22 cellular contexts compared by ENCODE assay signal in the genomic region with DNA sequence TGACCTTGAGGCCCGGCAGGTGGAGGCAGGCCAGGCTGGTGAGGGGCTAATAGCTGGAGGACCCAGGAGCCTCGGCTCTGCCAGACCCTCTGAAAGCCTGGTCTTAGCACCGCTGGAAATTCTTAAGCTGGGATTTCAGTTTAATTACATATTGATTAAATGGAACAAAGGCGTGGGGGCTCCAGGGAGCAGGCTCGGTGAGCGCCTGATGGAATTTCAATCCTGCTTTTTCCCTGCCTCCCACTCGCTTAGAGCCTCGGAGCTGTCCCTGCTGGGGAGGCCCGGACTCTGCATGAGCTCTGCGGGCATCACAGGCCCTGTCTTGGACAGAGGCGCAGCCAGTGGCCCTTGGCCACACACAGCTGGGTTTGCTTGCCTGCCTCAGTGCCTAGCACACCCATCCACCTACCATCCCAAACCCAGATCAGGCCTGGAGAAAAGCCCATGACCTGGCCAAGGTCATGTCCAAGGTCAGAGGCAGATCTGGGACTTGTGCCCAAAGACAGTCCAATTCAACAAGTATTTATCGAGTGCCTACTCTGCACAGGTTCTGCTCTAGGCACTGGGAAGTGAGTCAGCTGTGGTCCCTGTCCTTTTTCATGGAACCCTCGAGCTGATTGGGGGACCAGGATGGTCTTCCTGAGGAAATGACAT. TPM values are rescaled to one million over a fixed set of nuclear protein-coding genes. Genes with fewer than 3 reads are reported as not detected.
DNase-seq lines count a peak whose midpoint lies in the region; ATAC-seq and TF ChIP-seq lines count a peak whose summit lies in the region.
"Had no signal": no experiment of that assay in that cellular context is flagged by ENCODE, and none has a peak within 500 bp of the region (broad histone marks: within the 10 kb centered on the region; RNA-seq: fewer than 3 reads in every experiment).

No MANE protein-coding gene starts in this region.

- no peaks in the 10 kb centered on the region for H4K20me1 ChIP-seq in GM23338 (replicated peaks; ENCODE audit: insufficient read depth)

- no peaks in the 10 kb centered on the region for H3K79me1 ChIP-seq in neuronal stem cell (ENCODE audit: low read depth, low read length)

- H4K91ac ChIP-seq in neuronal stem cell (ENCODE audit: low read depth, low read length, poor library complexity) = no peak overlapping the region

- TF ChIP-seq CTCF in AG04450 (IDR thresholded peaks at IDR 0.05; ENCODE audit: low read depth, low read length) = no peak
- TF ChIP-seq CTCF in GM23338 (conservative IDR thresholded peaks at IDR 0.05; ENCODE audit: low read depth in 2 of 2) = no peak
- no peak for TF ChIP-seq CTCF in brain (conservative IDR thresholded peaks at IDR 0.05)
- no peak for TF ChIP-seq CTCF in mucosa of descending colon (IDR thresholded peaks at IDR 0.05)
- no peak for TF ChIP-seq CTCF in CD14-positive monocyte (IDR thresholded peaks at IDR 0.05)

- no peaks in the 10 kb centered on the region for H3K36me3 Mint-ChIP-seq in GM23338 (ENCODE audit: low read depth)
- no peaks in the 10 kb centered on the region for H3K36me3 Mint-ChIP-seq in brain
- H3K36me3 Mint-ChIP-seq in CD14-positive monocyte = no peaks in the 10 kb centered on the region
- H3K36me3 Mint-ChIP-seq: CD4-positive, CD25-positive, alpha-beta regulatory T cell had no signal

- peak overlapping the region; percentile 72 for H3K18ac ChIP-seq in neuronal stem cell (ENCODE audit: low read length)

- H3K27ac Mint-ChIP-seq in GM23338 (peak overlapping the region; percentile 17; the same call in 1 of the 2 replicates), brain (peak overlapping the region in 3 of 5 experiments; percentile 25 to 95 (median 65)), CD14-positive monocyte (no peak overlapping the region)
- H3K27ac Mint-ChIP-seq: CD4-positive, CD25-positive, alpha-beta regulatory T cell had no signal

- H3K9ac ChIP-seq in neuronal stem cell (ENCODE audit: low read depth, low read length, poor library complexity) = no peak overlapping the region
- H3K9ac ChIP-seq: GM23248, SK-N-SH had no signal

- H2AFZ ChIP-seq in GM23338 = no peak overlapping the region
- no peak overlapping the region for H2AFZ ChIP-seq in neuronal stem cell (ENCODE audit: low read length)
- H2AFZ ChIP-seq: GM23248 had no signal

- POLR2A ChIA-PET in AG04450 (lab: Yijun Ruan, JAX) = no interaction called here

- no peak overlapping the region for H2AK5ac ChIP-seq in neuronal stem cell (ENCODE audit: low read depth, low read length)

- H3K4ac ChIP-seq in neuronal stem cell (ENCODE audit: low read length) = no peak overlapping the region

- H3K4me1 ChIP-seq in GM23338 (ENCODE audit: insufficient read depth) (no peaks in the 10 kb centered on the region), neuronal stem cell (ENCODE audit: control insufficient read depth in 2 of 2, insufficient read depth in 1 of 2, low read depth in 1 of 2, low read length in 2 of 2) (peaks cover 6 to 14% of the 10 kb centered on the region in 2 donors), mucosa of descending colon (ENCODE audit: low read depth) (no peaks in the 10 kb centered on the region)
- H3K4me1 ChIP-seq: A549, BE2C had no signal

- H3K14ac ChIP-seq in neuronal stem cell (ENCODE audit: low read length) = no peak overlapping the region

- WGBS in neuronal stem cell (ENCODE audit: extremely low coverage in 2 of 2, insufficient read length in 2 of 2, insufficient replicate concordance in 1 of 2), 2 donors = no CpG with 5 or more reads among the region's 13 CpGs

- no peak overlapping the region for H4K8ac ChIP-seq in neuronal stem cell (ENCODE audit: low read depth, low read length)

- H3K23ac ChIP-seq in neuronal stem cell (ENCODE audit: low read depth, low read length, poor library complexity) = peak overlapping the region; percentile 39

- H3K27ac ChIP-seq in AG04450 (ENCODE audit: low read depth, low read length) = peak overlapping the region; percentile 21
- H3K27ac ChIP-seq in GM23338 (ENCODE audit: low read depth) = no peak overlapping the region
- no peak overlapping the region for H3K27ac ChIP-seq in neuronal stem cell (replicated peaks; ENCODE audit: low read length)
- H3K27ac ChIP-seq: A549, GM23248, RWPE1 had no signal

- H2BK120ac ChIP-seq in neuronal stem cell (ENCODE audit: low read depth, low read length) = no peak overlapping the region

- CTCF ChIA-PET in AG04450 (lab: Charles Lee) = no interaction called here

- H2BK15ac ChIP-seq in neuronal stem cell (ENCODE audit: low read length) = peak overlapping the region; percentile 70

- H3K4me1 Mint-ChIP-seq in GM23338 (peaks cover 18% of the 10 kb centered on the region), brain (peaks cover 48% of the 10 kb centered on the region), CD14-positive monocyte (no peaks in the 10 kb centered on the region)
- H3K4me1 Mint-ChIP-seq: CD4-positive, CD25-positive, alpha-beta regulatory T cell had no signal

- H3K4me2 ChIP-seq in GM23338 (no peak overlapping the region), neuronal stem cell (ENCODE audit: insufficient read depth, low read length, poor library complexity, severe bottlenecking) (no peak overlapping the region)
- H3K4me2 ChIP-seq: A549, SK-N-SH had no signal

- no peaks in the 10 kb centered on the region for H3F3A ChIP-seq in GM23338 (replicated peaks; ENCODE audit: low read depth)

- H2BK12ac ChIP-seq in neuronal stem cell (ENCODE audit: low read length) = peak overlapping the region; percentile 41

- H3K27me3 ChIP-seq in AG04450 (ENCODE audit: control insufficient read depth, insufficient read depth, low read length) = peaks cover 29% of the 10 kb centered on the region
- H3K27me3 ChIP-seq in GM23338 (ENCODE audit: insufficient read depth) = no peaks in the 10 kb centered on the region
- H3K27me3 ChIP-seq in neuronal stem cell (ENCODE audit: control insufficient read depth in 3 of 3, insufficient read depth in 3 of 3, low read depth in 1 of 3, low read length in 3 of 3) = no peaks in the 10 kb centered on the region
- H3K27me3 ChIP-seq: BE2C had no signal

- no peaks in the 10 kb centered on the region for H3K9me2 ChIP-seq in GM23338 (ENCODE audit: insufficient read depth)
- H3K9me2 ChIP-seq: SK-N-SH had no signal

- H3K36me3 ChIP-seq in GM23338 (ENCODE audit: insufficient read depth) = no peaks in the 10 kb centered on the region
- H3K36me3 ChIP-seq in neuronal stem cell (replicated peaks in 1 of 2; ENCODE audit: control insufficient read depth in 2 of 2, insufficient read depth in 2 of 2, low read length in 2 of 2) = no peaks in the 10 kb centered on the region
- no peaks in the 10 kb centered on the region for H3K36me3 ChIP-seq in mucosa of descending colon (ENCODE audit: low read depth)
- H3K36me3 ChIP-seq: BE2C had no signal

- no peak for DNase-seq in AG04450 (ENCODE audit: low read depth, low spot score)
- DNase-seq in GM23338 (ENCODE audit: low spot score) = no peak
- DNase-seq in neuronal stem cell (ENCODE audit: low spot score) = no peak
- no peak for DNase-seq in mucosa of descending colon
- DNase-seq in CD14-positive monocyte (ENCODE audit: low spot score) = no peak
- DNase-seq in stimulated activated CD4-positive, alpha-beta T cell treated with anti-CD3 and anti-CD28 coated beads, Interleukin-1b, Interleukin-23, amount 100 ng/mL, for 48 hours = no peak
- DNase-seq: BE2C; CD4-positive, CD25-positive, alpha-beta regulatory T cell; DMS 273 treated with DMSO at 0.1 percent for 48 hours; DND-41; GM23248; Kasumi-1; NCI-H1694; NCI-H446 treated with DMSO at 0.1 percent for 48 hours; NCI-H69; SIG-M5; SK-N-SH had no signal

- no peak overlapping the region for H3K4me3 ChIP-seq in AG04450 (ENCODE audit: low read depth, low read length)
- no peak overlapping the region for H3K4me3 ChIP-seq in GM23338
- H3K4me3 ChIP-seq in neuronal stem cell (ENCODE audit: low read length in 2 of 2) = peak overlapping the region in 1 of 2 donors; percentile 41
- H3K4me3 ChIP-seq in mucosa of descending colon = no peak overlapping the region
- H3K4me3 ChIP-seq: A549, GM12878, GM23248 had no signal

- H3K9me3 Mint-ChIP-seq in GM23338 (no peaks in the 10 kb centered on the region), brain (peaks cover 0 to 5% (median 0%) of the 10 kb centered on the region in 5 experiments), CD14-positive monocyte (peaks cover 0 to 3% (median 0%) of the 10 kb centered on the region in 7 donors)

- no peaks in the 10 kb centered on the region for H3K79me2 ChIP-seq in GM23338 (replicated peaks; ENCODE audit: insufficient read depth)

- no peak overlapping the region for H2BK5ac ChIP-seq in neuronal stem cell (ENCODE audit: low read length)

- H3K27me3 Mint-ChIP-seq in GM23338 (ENCODE audit: insufficient read depth, low read depth, poor library complexity) (peaks cover 15% of the 10 kb centered on the region), brain (peaks cover 3% of the 10 kb centered on the region), CD14-positive monocyte (ENCODE audit: low read depth in 3 of 3) (peaks cover 3 to 8% (median 5%) of the 10 kb centered on the region in 3 donors)

- H3K9me3 ChIP-seq in AG04450 (ENCODE audit: control insufficient read depth, insufficient read depth, low read length) (no peaks in the 10 kb centered on the region; the same call in 1 of the 2 replicates), neuronal stem cell (replicated peaks in 1 of 2; ENCODE audit: control insufficient read depth in 2 of 2, insufficient read depth in 1 of 2, low read depth in 1 of 2, low read length in 2 of 2) (peaks cover 0 to 5% of the 10 kb centered on the region in 2 donors), mucosa of descending colon (no peaks in the 10 kb centered on the region)
- H3K9me3 ChIP-seq: A549, BE2C, SK-N-SH had no signal

- no peak overlapping the region for H3K4me3 Mint-ChIP-seq in GM23338
- H3K4me3 Mint-ChIP-seq in brain = no peak overlapping the region
- no peak overlapping the region for H3K4me3 Mint-ChIP-seq in CD14-positive monocyte
- H3K4me3 Mint-ChIP-seq: CD4-positive, CD25-positive, alpha-beta regulatory T cell had no signal

- no peak for ATAC-seq in GM23338
- no peak for ATAC-seq in mucosa of descending colon
- ATAC-seq: A549, GM12878 had no signal

- intact Hi-C loops in mucosa of descending colon (cut with DNase I, micrococcal nuclease) = no loop called here
- intact Hi-C loops in CD14-positive monocyte (cut with micrococcal nuclease) = no loop called here

RNA-seq across cellular contexts. Expression of gene LINGO1, which starts 40.6 kb away (rescaled TPM):
- polyA plus RNA-seq in AG04450 (2011; rRNA removed) (not detected in 2 replicates), GM23338 (2016; fragmentation: Nextera tagmentation; extraction: Ambion mirVana) (16.0 and 16.9 TPM in 2 replicates), brain (ENCODE audit: insufficient read depth, low read depth, low replicate concordance) (40.6 TPM), CD14-positive monocyte (not detected)
- not detected in 2 replicates for polyA minus RNA-seq in AG04450 (2011; rRNA and poly(A)+ RNA removed)
- total RNA-seq in GM23338 (2014; rRNA removed; shearing (Covaris generic)) = 52.0 and 63.1 TPM in 2 replicates
- polyA plus RNA-seq in neuronal stem cell (2013, experiment 1 of 2) = 61.3 TPM
- polyA plus RNA-seq in neuronal stem cell (2013, experiment 2 of 2) = 62.0 TPM
- total RNA-seq in mucosa of descending colon = 1 to 10 TPM; 1.8 to 2.6 (median 1.9) TPM
- total RNA-seq: CD4-positive, CD25-positive, alpha-beta regulatory T cell; GM12878; GM23248; MCF 10A had no signal
- polyA plus RNA-seq: CD4-positive, CD25-positive, alpha-beta regulatory T cell; GM23248 had no signal

Comparison
In these comparisons a context has a peak if more than half of its experiments do, and no peak if none do; other contexts are left out.
1. H3K27ac Mint-ChIP-seq: peak in GM23338 (single experiment) and brain (3 of 5); none in CD14-positive monocyte (0 of 7).
2. RNA of gene LINGO1, which starts 40.6 kb away (polyA plus RNA-seq): 40.6 TPM in brain (single experiment) and 16.0 to 16.9 TPM in GM23338; not detected in AG04450 and not detected in CD14-positive monocyte; every median in the first group is over 10 times any median in the second.